In the genomic region with DNA sequence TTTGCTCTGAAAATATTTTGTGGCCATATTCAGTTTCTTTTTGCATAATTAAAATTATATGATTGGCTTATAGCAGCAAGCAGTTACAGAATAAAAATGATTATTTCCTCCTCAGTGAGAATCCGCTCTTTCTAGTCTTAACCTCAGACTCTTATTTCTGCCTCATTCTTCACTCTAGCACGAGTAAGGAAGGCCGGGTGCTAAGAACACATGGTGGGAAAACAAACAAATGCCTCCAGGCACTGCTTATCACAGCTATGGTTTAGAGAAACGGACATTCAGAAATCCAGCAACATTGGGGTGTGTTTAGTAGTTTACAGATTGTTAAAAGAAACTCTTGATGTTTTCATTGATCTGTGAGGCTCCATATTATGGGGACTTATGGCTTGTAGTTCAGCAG, we compare ENCODE assay signal across 25 cellular contexts.
"Had no signal": no experiment of that assay in that cellular context is flagged by ENCODE, and none has a peak within 500 bp of the region (broad histone marks: within the 10 kb centered on the region; RNA-seq: fewer than 3 reads in every experiment).

No MANE protein-coding gene starts in this region.

- H3K79me2 ChIP-seq: parathyroid adenoma had no signal

- H3K4me2 ChIP-seq: hepatocyte had no signal

- ATAC-seq: activated CD4-positive, CD25-positive, alpha-beta regulatory T cell treated with anti-CD3 and anti-CD28 coated beads, Interleukin-2, amount 50 U/mL, for 24 hours; activated CD8-positive, alpha-beta memory T cell treated with anti-CD3 and anti-CD28 coated beads, Interleukin-2, amount 10 ng/mL, durations not matched to agents 7 days and 5 days; activated CD8-positive, alpha-beta T cell treated with anti-CD3 and anti-CD28 coated beads for 36 hours; natural killer cell treated with Interleukin-12 subunit alpha and Interleukin-12 subunit beta and Interleukin-15 and Interleukin-18, amount 100 ng/mL, for 72 hours; T-cell had no signal

- H3K4me3 ChIP-seq: adrenal gland, breast epithelium, hepatocyte, left ventricle myocardium inferior, sigmoid colon, testis had no signal

- H3K4me1 ChIP-seq: breast epithelium, parathyroid adenoma, testis had no signal

- H3K27me3 Mint-ChIP-seq: activated CD4-positive, alpha-beta T cell treated with anti-CD3 and anti-CD28 coated beads, Interleukin-2, amount 10 ng/mL, durations not matched to agents 24 days and 14 days; activated CD8-positive, alpha-beta memory T cell treated with anti-CD3 and anti-CD28 coated beads, Interleukin-2, amount 10 ng/mL, durations not matched to agents 7 days and 5 days; activated CD8-positive, alpha-beta T cell treated with anti-CD3 and anti-CD28 coated beads for 36 hours; activated naive CD8-positive, alpha-beta T cell; natural killer cell treated with Interleukin-12 subunit alpha and Interleukin-12 subunit beta and Interleukin-15 and Interleukin-18, amount 100 ng/mL, for 72 hours; T-cell had no signal

- H3K27ac Mint-ChIP-seq: activated CD4-positive, alpha-beta T cell treated with anti-CD3 and anti-CD28 coated beads, Interleukin-2, amount 10 ng/mL, durations not matched to agents 24 days and 14 days; activated CD8-positive, alpha-beta memory T cell treated with anti-CD3 and anti-CD28 coated beads, Interleukin-2, amount 10 ng/mL, durations not matched to agents 7 days and 5 days; activated CD8-positive, alpha-beta T cell treated with anti-CD3 and anti-CD28 coated beads for 36 hours; activated T-helper 1 cell treated with anti-CD3 and anti-CD28 coated beads, Interleukin-12 subunit alpha, Interleukin-12 subunit beta, Interleukin-2, Interleukin-4 antibody, amounts not matched to agents 30 ng/mL and 10 ng/mL and 1 ng/mL, durations not matched to agents 14 hours and 24 hours and 36 hours; natural killer cell treated with Interleukin-12 subunit alpha and Interleukin-12 subunit beta and Interleukin-15 and Interleukin-18, amount 100 ng/mL, for 72 hours; T-helper 2 cell treated with Interferon-gamma antibody and Interleukin-4, amounts not matched to agents 5 μg/mL and 100 μg/mL, for 36 hours had no signal

- H3K4me3 Mint-ChIP-seq: activated CD4-positive, alpha-beta T cell treated with anti-CD3 and anti-CD28 coated beads, Interleukin-2, amount 10 ng/mL, durations not matched to agents 24 days and 14 days; activated CD8-positive, alpha-beta memory T cell treated with anti-CD3 and anti-CD28 coated beads, Interleukin-2, amount 10 ng/mL, durations not matched to agents 7 days and 5 days; activated CD8-positive, alpha-beta T cell treated with anti-CD3 and anti-CD28 coated beads for 36 hours; activated naive CD8-positive, alpha-beta T cell; activated T-helper 1 cell treated with anti-CD3 and anti-CD28 coated beads, Interleukin-12 subunit alpha, Interleukin-12 subunit beta, Interleukin-2, Interleukin-4 antibody, amounts not matched to agents 30 ng/mL and 10 ng/mL and 1 ng/mL, durations not matched to agents 14 hours and 24 hours and 36 hours; immature natural killer cell; natural killer cell treated with Interleukin-12 subunit alpha and Interleukin-12 subunit beta and Interleukin-15 and Interleukin-18, amount 100 ng/mL, for 72 hours; T-cell; T-helper 2 cell treated with Interferon-gamma antibody and Interleukin-4, amounts not matched to agents 5 μg/mL and 100 μg/mL, for 36 hours had no signal

- H3K27me3 ChIP-seq: adrenal gland, breast epithelium, hepatocyte, neutrophil, sigmoid colon, testis had no signal

- H3K36me3 Mint-ChIP-seq: natural killer cell treated with Interleukin-12 subunit alpha and Interleukin-12 subunit beta and Interleukin-15 and Interleukin-18, amount 100 ng/mL, for 72 hours had no signal

- H3K27ac ChIP-seq: adrenal gland, breast epithelium, hepatocyte, left ventricle myocardium inferior, neutrophil, parathyroid adenoma, sigmoid colon, testis had no signal

- DNase-seq: activated CD4-positive, alpha-beta T cell treated with anti-CD3 and anti-CD28 coated beads, Interleukin-2, amount 10 ng/mL, durations not matched to agents 24 days and 14 days; activated CD8-positive, alpha-beta memory T cell treated with anti-CD3 and anti-CD28 coated beads, Interleukin-2, amount 10 ng/mL, durations not matched to agents 7 days and 5 days; activated CD8-positive, alpha-beta T cell treated with anti-CD3 and anti-CD28 coated beads for 36 hours; activated gamma-delta T cell treated with Interleukin-2 at 50 U/mL for 16 hours; adrenal gland; cerebellar nuclear complex; cortex of kidney; glutamatergic neuron; immature natural killer cell; left ventricle myocardium inferior; sigmoid colon; stimulated activated CD4-positive, alpha-beta T cell treated with anti-CD3 and anti-CD28 coated beads, Interleukin-2, amount 100 ng/mL, for 48 hours; stimulated activated CD8-positive, alpha-beta memory T cell treated with anti-CD3 and anti-CD28 coated beads, Interleukin-4, amount 100 ng/mL, for 48 hours; stimulated activated naive CD4-positive, alpha-beta T cell; T-cell; testis had no signal

- H2AFZ ChIP-seq: hepatocyte, parathyroid adenoma had no signal

- H3K36me3 ChIP-seq: adrenal gland, breast epithelium, left ventricle myocardium inferior, neutrophil, sigmoid colon had no signal

- H3K9me3 Mint-ChIP-seq: activated CD4-positive, alpha-beta T cell treated with anti-CD3 and anti-CD28 coated beads, Interleukin-2, amount 10 ng/mL, durations not matched to agents 24 days and 14 days; activated CD8-positive, alpha-beta T cell treated with anti-CD3 and anti-CD28 coated beads for 36 hours; activated T-helper 1 cell treated with anti-CD3 and anti-CD28 coated beads, Interleukin-12 subunit alpha, Interleukin-12 subunit beta, Interleukin-2, Interleukin-4 antibody, amounts not matched to agents 30 ng/mL and 10 ng/mL and 1 ng/mL, durations not matched to agents 14 hours and 24 hours and 36 hours; immature natural killer cell; natural killer cell treated with Interleukin-12 subunit alpha and Interleukin-12 subunit beta and Interleukin-15 and Interleukin-18, amount 100 ng/mL, for 72 hours; T-cell; T-helper 2 cell treated with Interferon-gamma antibody and Interleukin-4, amounts not matched to agents 5 μg/mL and 100 μg/mL, for 36 hours had no signal
